8 cellular contexts compared by ENCODE assay signal in the genomic region with DNA sequence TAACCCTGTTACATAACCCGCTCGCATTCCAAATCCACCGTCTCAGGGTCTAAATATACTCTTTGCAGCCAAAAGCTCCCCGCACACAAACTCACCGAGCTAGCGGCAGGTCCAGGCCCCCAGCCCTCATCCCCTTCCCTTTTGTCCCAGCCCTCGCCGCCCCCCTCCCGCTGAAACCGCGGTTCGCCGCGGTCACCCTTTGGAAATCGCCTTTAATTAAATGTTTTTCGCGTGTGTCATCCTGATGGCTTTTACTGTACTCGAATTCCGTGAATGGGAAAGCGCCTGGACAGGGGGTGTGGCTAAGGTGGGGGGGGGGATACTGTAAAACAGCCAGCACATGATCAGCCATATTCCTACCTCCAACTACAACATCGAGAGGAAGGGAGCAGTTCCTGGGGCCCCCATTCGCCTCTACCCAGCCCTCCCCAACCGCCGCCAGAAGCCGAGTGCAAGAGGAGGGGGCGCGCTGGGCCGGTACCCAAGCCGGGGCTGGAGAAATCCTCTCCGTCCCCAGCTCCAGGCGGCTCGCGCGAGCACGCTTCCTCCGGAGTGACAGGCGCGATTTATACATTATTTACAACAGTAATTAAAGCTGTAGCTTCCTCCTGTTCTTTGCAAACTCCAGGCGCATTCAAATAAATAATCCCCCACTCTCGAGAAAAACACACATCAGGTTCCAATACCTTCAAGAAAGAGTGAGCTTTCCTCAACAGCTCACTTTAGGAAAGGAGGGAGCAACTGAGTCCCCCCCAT. TPM values are rescaled to one million over a fixed set of nuclear protein-coding genes. Genes with fewer than 3 reads are reported as not detected.
DNase-seq lines count a peak whose midpoint lies in the region; ATAC-seq and TF ChIP-seq lines count a peak whose summit lies in the region.

No MANE protein-coding gene starts in this region.

- H3K4me1 Mint-ChIP-seq in activated T-helper 1 cell treated with anti-CD3 and anti-CD28 coated beads, Interleukin-12 subunit alpha, Interleukin-12 subunit beta, Interleukin-2, Interleukin-4 antibody, amounts not matched to agents 30 ng/mL and 10 ng/mL and 1 ng/mL, durations not matched to agents 14 hours and 24 hours and 36 hours (ENCODE audit: low read depth): peaks cover 5% of the 10 kb centered on the region

- intact Hi-C loops in activated T-helper 1 cell treated with anti-CD3 and anti-CD28 coated beads, Interleukin-12 subunit alpha, Interleukin-12 subunit beta, Interleukin-2, Interleukin-4 antibody, amounts not matched to agents 30 ng/mL and 10 ng/mL and 1 ng/mL, durations not matched to agents 14 hours and 24 hours and 36 hours (cut with micrococcal nuclease): no loop called here
- intact Hi-C loops in heart right ventricle (cut with DNase I) (loop anchor here in 1 of 10 donors (2.0 kb wide), 1 partner anchor 311 kb away; no protein-coding TSS in a partner anchor), posterior vena cava (cut with DNase I) (no loop called here)

- H3K4me1 ChIP-seq in heart right ventricle: peaks cover 0 to 29% (median 16%) of the 10 kb centered on the region in 9 donors

- no peaks in the 10 kb centered on the region for H3K9me3 ChIP-seq in heart right ventricle

- peaks cover 72% of the 10 kb centered on the region for H3K27me3 Mint-ChIP-seq in activated T-helper 1 cell treated with anti-CD3 and anti-CD28 coated beads, Interleukin-12 subunit alpha, Interleukin-12 subunit beta, Interleukin-2, Interleukin-4 antibody, amounts not matched to agents 30 ng/mL and 10 ng/mL and 1 ng/mL, durations not matched to agents 14 hours and 24 hours and 36 hours (ENCODE audit: insufficient read depth)

- peak overlapping the region in 6 of 10 donors; percentile 3 to 44 (median 39) for H3K27ac ChIP-seq in heart right ventricle

- no peaks in the 10 kb centered on the region for H3K36me3 ChIP-seq in heart right ventricle

- H3K27me3 ChIP-seq in heart right ventricle: peaks cover 0 to 65% (median 0%) of the 10 kb centered on the region in 7 donors

- 1% methylated on average over 40 of the region's 40 CpGs for WGBS in heart right ventricle, 2 donors

- DNase-seq in AG20443 (ENCODE audit: low spot score) (peak; percentile 86), HCEC 1CT (peak; percentile 52), heart right ventricle (peak; percentile 10 to 15), posterior vena cava (ENCODE audit: low spot score) (peak; percentile 81), NCI-H446 (lab: John Stamatoyannopoulos, UW) (no peak), OCI-M1 (lab: John Stamatoyannopoulos, UW) (no peak), GOT3 (lab: John Stamatoyannopoulos, UW) (no peak)
- DNase-seq in activated T-helper 1 cell treated with anti-CD3 and anti-CD28 coated beads, Interleukin-12 subunit alpha, Interleukin-12 subunit beta, Interleukin-2, Interleukin-4 antibody, amounts not matched to agents 30 ng/mL and 10 ng/mL and 1 ng/mL, durations not matched to agents 14 hours and 24 hours and 36 hours (ENCODE audit: low spot score): no peak

- peak; percentile 6 to 74 (median 52) for ATAC-seq in heart right ventricle

- H3K27ac Mint-ChIP-seq in activated T-helper 1 cell treated with anti-CD3 and anti-CD28 coated beads, Interleukin-12 subunit alpha, Interleukin-12 subunit beta, Interleukin-2, Interleukin-4 antibody, amounts not matched to agents 30 ng/mL and 10 ng/mL and 1 ng/mL, durations not matched to agents 14 hours and 24 hours and 36 hours: no peak overlapping the region

- no peak for TF ChIP-seq CTCF in heart right ventricle (IDR thresholded peaks at IDR 0.05)

- no peaks in the 10 kb centered on the region for H3K36me3 Mint-ChIP-seq in activated T-helper 1 cell treated with anti-CD3 and anti-CD28 coated beads, Interleukin-12 subunit alpha, Interleukin-12 subunit beta, Interleukin-2, Interleukin-4 antibody, amounts not matched to agents 30 ng/mL and 10 ng/mL and 1 ng/mL, durations not matched to agents 14 hours and 24 hours and 36 hours (ENCODE audit: low read depth)

- peak overlapping the region; percentile 65 for H3K4me3 Mint-ChIP-seq in activated T-helper 1 cell treated with anti-CD3 and anti-CD28 coated beads, Interleukin-12 subunit alpha, Interleukin-12 subunit beta, Interleukin-2, Interleukin-4 antibody, amounts not matched to agents 30 ng/mL and 10 ng/mL and 1 ng/mL, durations not matched to agents 14 hours and 24 hours and 36 hours

- H3K4me3 ChIP-seq in heart right ventricle: peak overlapping the region; percentile 50 to 81 (median 67)

- H3K9me3 Mint-ChIP-seq in activated T-helper 1 cell treated with anti-CD3 and anti-CD28 coated beads, Interleukin-12 subunit alpha, Interleukin-12 subunit beta, Interleukin-2, Interleukin-4 antibody, amounts not matched to agents 30 ng/mL and 10 ng/mL and 1 ng/mL, durations not matched to agents 14 hours and 24 hours and 36 hours: no peaks in the 10 kb centered on the region

RNA-seq across cellular contexts. Expression of a gene that starts 1.7 kb away (rescaled TPM):
- total RNA-seq in activated T-helper 1 cell treated with anti-CD3 and anti-CD28 coated beads, Interleukin-12 subunit alpha, Interleukin-12 subunit beta, Interleukin-2, Interleukin-4 antibody, amounts not matched to agents 30 ng/mL and 10 ng/mL and 1 ng/mL, durations not matched to agents 14 hours and 24 hours and 36 hours: 31.1 and 31.5 TPM in 2 replicates
- total RNA-seq in heart right ventricle: 10 to 100 TPM; 11.2 to 22.8 (median 17.2) TPM
- polyA plus RNA-seq in heart right ventricle: 1 to 10 TPM; 1.4 to 3.4 TPM
- 10 to 100 TPM; 33.4 to 46.6 TPM for total RNA-seq in posterior vena cava

Comparison
In these comparisons a context has a peak if more than half of its experiments do, and no peak if none do; other contexts are left out.
1. DNase-seq: peak in AG20443 (single experiment), HCEC 1CT (single experiment), heart right ventricle (2 of 2) and posterior vena cava (single experiment); none in activated T-helper 1 cell treated with anti-CD3 and anti-CD28 coated beads, Interleukin-12 subunit alpha, Interleukin-12 subunit beta, Interleukin-2, Interleukin-4 antibody, amounts not matched to agents 30 ng/mL and 10 ng/mL and 1 ng/mL, durations not matched to agents 14 hours and 24 hours and 36 hours (single experiment), NCI-H446 (0 of 2), OCI-M1 (single experiment) and GOT3 (single experiment).